Comparison of ENCODE assay signal across 9 cellular contexts in the genomic region with DNA sequence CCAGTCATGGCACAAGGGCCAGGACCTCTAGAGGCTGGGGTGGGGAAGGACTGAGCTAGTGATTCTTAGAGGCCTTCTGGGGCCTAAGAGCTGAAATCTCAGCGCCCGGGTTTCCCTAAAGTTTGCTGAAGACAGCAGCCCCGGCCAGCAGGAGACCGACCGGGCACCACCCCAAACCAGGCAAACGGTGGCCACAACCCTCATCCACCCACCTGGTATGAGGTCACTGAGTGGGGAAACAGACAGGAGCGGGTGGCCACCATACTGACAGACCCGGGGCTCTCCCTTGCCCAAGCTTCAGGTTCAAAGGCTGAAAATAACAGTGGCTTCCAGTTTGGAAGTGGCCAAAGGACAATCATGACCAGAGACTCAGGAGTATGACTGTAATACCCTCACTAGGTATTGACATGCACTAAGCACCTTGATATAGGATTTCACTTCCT. TPM values are rescaled to one million over a fixed set of nuclear protein-coding genes. Genes with fewer than 3 reads are reported as not detected.
DNase-seq lines count a peak whose midpoint lies in the region; ATAC-seq and TF ChIP-seq lines count a peak whose summit lies in the region.
"Had no signal": no experiment of that assay in that cellular context is flagged by ENCODE, and none has a peak within 500 bp of the region (broad histone marks: within the 10 kb centered on the region; RNA-seq: fewer than 3 reads in every experiment).

No MANE protein-coding gene starts in this region.

- H3K27ac ChIP-seq in breast epithelium (peak overlapping the region; percentile 76 to 93), muscle layer of colon (ENCODE audit: low read depth, low read length) (peak overlapping the region; percentile 35), tibial artery (peak overlapping the region; percentile 87)

- peaks cover 44% of the 10 kb centered on the region for H3K4me1 Mint-ChIP-seq in activated CD4-positive, alpha-beta memory T cell treated with anti-CD3 and anti-CD28 coated beads for 36 hours (ENCODE audit: low read depth)
- peaks cover 35% of the 10 kb centered on the region for H3K4me1 Mint-ChIP-seq in activated CD4-positive, alpha-beta memory T cell treated with anti-CD3 and anti-CD28 coated beads, Interleukin-2, amount 10 ng/mL, durations not matched to agents 7 days and 5 days

- no peaks in the 10 kb centered on the region for H3K9me3 ChIP-seq in breast epithelium
- H3K9me3 ChIP-seq in muscle layer of colon (ENCODE audit: low read length): no peaks in the 10 kb centered on the region
- H3K9me3 ChIP-seq in tibial artery: no peaks in the 10 kb centered on the region

- no peak overlapping the region for H3K4me3 ChIP-seq in breast epithelium
- H3K4me3 ChIP-seq in muscle layer of colon (ENCODE audit: low read depth in 1 of 2, low read length in 2 of 2): no peak overlapping the region
- no peak overlapping the region for H3K4me3 ChIP-seq in tibial artery

- peak overlapping the region; percentile 54 for H3K27ac Mint-ChIP-seq in activated CD4-positive, alpha-beta memory T cell treated with anti-CD3 and anti-CD28 coated beads for 36 hours
- H3K27ac Mint-ChIP-seq in activated CD4-positive, alpha-beta memory T cell treated with anti-CD3 and anti-CD28 coated beads, Interleukin-2, amount 10 ng/mL, durations not matched to agents 7 days and 5 days: no peak overlapping the region

- POLR2A ChIA-PET in activated CD4-positive, alpha-beta memory T cell treated with anti-CD3 and anti-CD28 coated beads for 36 hours (lab: Charles Lee): interaction anchor here (1.0 to 4.3 kb wide), 3 partner anchors 21 to 154 kb away, joined by 3 to 26 read pairs (median 4); no protein-coding TSS in a partner anchor
- POLR2A ChIA-PET in activated CD4-positive, alpha-beta memory T cell treated with anti-CD3 and anti-CD28 coated beads, Interleukin-2, amount 10 ng/mL, durations not matched to agents 7 days and 5 days (lab: Charles Lee): interaction anchor here (1.7 to 4.1 kb wide), 4 partner anchors 9 to 42 kb away, joined by 5 to 43 read pairs (median 12); partner anchors contain the start of gene ID1

- H3K9me3 Mint-ChIP-seq in activated CD4-positive, alpha-beta memory T cell treated with anti-CD3 and anti-CD28 coated beads for 36 hours: no peaks in the 10 kb centered on the region
- no peaks in the 10 kb centered on the region for H3K9me3 Mint-ChIP-seq in activated CD4-positive, alpha-beta memory T cell treated with anti-CD3 and anti-CD28 coated beads, Interleukin-2, amount 10 ng/mL, durations not matched to agents 7 days and 5 days

- no peak for ATAC-seq in HG03520 (IDR thresholded peaks at IDR 0.05; ENCODE audit: unreplicated experiment)

- intact Hi-C loops in activated CD4-positive, alpha-beta memory T cell treated with anti-CD3 and anti-CD28 coated beads for 36 hours (cut with micrococcal nuclease): no loop called here
- intact Hi-C loops in breast epithelium (cut with DNase I; ENCODE audit: low total_unique reads): loop anchor here (5.0 kb wide), 1 partner anchor 37 kb away; the partner anchor contains the start of gene ID1
- intact Hi-C loops in tibial artery (cut with DNase I; ENCODE audit: low total_unique reads): no loop called here

- H3K9ac ChIP-seq in muscle layer of colon (ENCODE audit: low read length): no peak overlapping the region

- CTCF ChIA-PET in activated CD4-positive, alpha-beta memory T cell treated with anti-CD3 and anti-CD28 coated beads for 36 hours (lab: Charles Lee): interaction anchor here (0.7 to 29.0 kb wide), 14 partner anchors 8 to 171 kb away, joined by 3 to 1211 read pairs (median 6); partner anchors contain the start of gene ID1
- CTCF ChIA-PET in activated CD4-positive, alpha-beta memory T cell treated with anti-CD3 and anti-CD28 coated beads, Interleukin-2, amount 10 ng/mL, durations not matched to agents 7 days and 5 days (lab: Charles Lee): interaction anchor here (0.7 to 12.1 kb wide), 13 partner anchors 8 to 153 kb away, joined by 3 to 430 read pairs (median 4); partner anchors contain the start of genes BCL2L1, HM13 and ID1

- no peak overlapping the region for H3K4me3 Mint-ChIP-seq in activated CD4-positive, alpha-beta memory T cell treated with anti-CD3 and anti-CD28 coated beads for 36 hours
- no peak overlapping the region for H3K4me3 Mint-ChIP-seq in activated CD4-positive, alpha-beta memory T cell treated with anti-CD3 and anti-CD28 coated beads, Interleukin-2, amount 10 ng/mL, durations not matched to agents 7 days and 5 days

- H3K36me3 ChIP-seq in breast epithelium: no peaks in the 10 kb centered on the region
- H3K36me3 ChIP-seq in muscle layer of colon (ENCODE audit: insufficient read depth, low read length): peaks cover 20% of the 10 kb centered on the region
- H3K36me3 ChIP-seq in tibial artery: peaks cover under 1 to 27% (median 7%) of the 10 kb centered on the region in 3 donors

- peaks cover 7% of the 10 kb centered on the region for H3K36me3 Mint-ChIP-seq in activated CD4-positive, alpha-beta memory T cell treated with anti-CD3 and anti-CD28 coated beads for 36 hours
- peaks cover 24% of the 10 kb centered on the region for H3K36me3 Mint-ChIP-seq in activated CD4-positive, alpha-beta memory T cell treated with anti-CD3 and anti-CD28 coated beads, Interleukin-2, amount 10 ng/mL, durations not matched to agents 7 days and 5 days (ENCODE audit: low read depth)

- H3K27me3 ChIP-seq in breast epithelium (no peaks in the 10 kb centered on the region), muscle layer of colon (ENCODE audit: control insufficient read depth in 1 of 2, insufficient read depth in 2 of 2, low read length in 2 of 2) (no peaks in the 10 kb centered on the region), tibial artery (no peaks in the 10 kb centered on the region)

- no peak for TF ChIP-seq POLR2A in breast epithelium (IDR thresholded peaks at IDR 0.05)

- DNase-seq in activated CD4-positive, alpha-beta memory T cell treated with anti-CD3 and anti-CD28 coated beads for 36 hours: no peak
- no peak for DNase-seq in activated CD4-positive, alpha-beta memory T cell treated with anti-CD3 and anti-CD28 coated beads, Interleukin-2, amount 10 ng/mL, durations not matched to agents 7 days and 5 days
- no peak for DNase-seq in breast epithelium (ENCODE audit: low spot score in 2 of 2)
- DNase-seq in tibial artery: no peak
- DNase-seq in NCI-H748 treated with DMSO at 0.1 percent for 48 hours (lab: John Stamatoyannopoulos, UW): no peak
- DNase-seq in stimulated activated naive CD4-positive, alpha-beta T cell (lab: John Stamatoyannopoulos, UW): no peak
- DNase-seq: HCEC 1CT had no signal

- peaks cover 0 to 9% of the 10 kb centered on the region in 2 donors for H3K4me1 ChIP-seq in breast epithelium
- H3K4me1 ChIP-seq in muscle layer of colon (ENCODE audit: insufficient read depth, low read length): peaks cover 16% of the 10 kb centered on the region
- H3K4me1 ChIP-seq in tibial artery: peaks cover 0 to 44% (median 28%) of the 10 kb centered on the region in 4 donors

- TF ChIP-seq CTCF in breast epithelium (IDR thresholded peaks at IDR 0.05) (no peak), tibial artery (IDR thresholded peaks at IDR 0.05) (no peak)

- no peaks in the 10 kb centered on the region for H3K27me3 Mint-ChIP-seq in activated CD4-positive, alpha-beta memory T cell treated with anti-CD3 and anti-CD28 coated beads for 36 hours
- no peaks in the 10 kb centered on the region for H3K27me3 Mint-ChIP-seq in activated CD4-positive, alpha-beta memory T cell treated with anti-CD3 and anti-CD28 coated beads, Interleukin-2, amount 10 ng/mL, durations not matched to agents 7 days and 5 days

RNA-seq across cellular contexts. Expression of gene ID1, which starts 35.0 kb away (rescaled TPM):
- total RNA-seq in activated CD4-positive, alpha-beta memory T cell treated with anti-CD3 and anti-CD28 coated beads for 36 hours: 1 to 10 TPM in 1 of 2 experiments, under 1 TPM in 1; 0.90 to 1.3 TPM
- under 1 TPM; 0.48 to 0.58 TPM for total RNA-seq in activated CD4-positive, alpha-beta memory T cell treated with anti-CD3 and anti-CD28 coated beads, Interleukin-2, amount 10 ng/mL, durations not matched to agents 7 days and 5 days
- 100 to 1,000 TPM; 156 to 407 (median 270) TPM for total RNA-seq in breast epithelium

RNA-seq across cellular contexts. Expression of gene HM13, which starts 55.8 kb away (rescaled TPM):
- 100 to 1,000 TPM; 110 to 111 TPM for total RNA-seq in activated CD4-positive, alpha-beta memory T cell treated with anti-CD3 and anti-CD28 coated beads for 36 hours
- total RNA-seq in activated CD4-positive, alpha-beta memory T cell treated with anti-CD3 and anti-CD28 coated beads, Interleukin-2, amount 10 ng/mL, durations not matched to agents 7 days and 5 days: 100 to 1,000 TPM; 162 to 165 TPM
- total RNA-seq in breast epithelium: 10 to 100 TPM; 44.2 to 73.7 (median 53.1) TPM

Comparison
In these comparisons a context has a peak if more than half of its experiments do, and no peak if none do; other contexts are left out.
1. H3K27ac ChIP-seq: peak in every context shown above with its lines; median percentile 87 in tibial artery; 84 in breast epithelium; 35 in muscle layer of colon.
2. RNA of gene ID1, which starts 35.0 kb away (total RNA-seq): 156 to 407 TPM in breast epithelium; 0.90 to 1.3 TPM in activated CD4-positive, alpha-beta memory T cell treated with anti-CD3 and anti-CD28 coated beads for 36 hours and 0.48 to 0.58 TPM in activated CD4-positive, alpha-beta memory T cell treated with anti-CD3 and anti-CD28 coated beads, Interleukin-2, amount 10 ng/mL, durations not matched to agents 7 days and 5 days; every median in the first group is over 10 times any median in the second.